ENCODE assay signal across 16 cellular contexts in genomic region chr1:67879485-67879884, GRCh38. TPM values are rescaled to one million over a fixed set of nuclear protein-coding genes. Genes with fewer than 3 reads are reported as not detected.
DNase-seq lines count a peak whose midpoint lies in the region; ATAC-seq and TF ChIP-seq lines count a peak whose summit lies in the region.
"Had no signal": no experiment of that assay in that cellular context is flagged by ENCODE, and none has a peak within 500 bp of the region (broad histone marks: within the 10 kb centered on the region; RNA-seq: fewer than 3 reads in every experiment).

No MANE protein-coding gene starts in this region.

- H3K27me3 ChIP-seq in ACC112 (ENCODE audit: insufficient read depth, low read length) (no peaks in the 10 kb centered on the region), GM23248 (replicated peaks; ENCODE audit: insufficient read depth) (no peaks in the 10 kb centered on the region), hepatocyte (no peaks in the 10 kb centered on the region), neuronal stem cell (ENCODE audit: control insufficient read depth in 3 of 3, insufficient read depth in 3 of 3, low read depth in 1 of 3, low read length in 3 of 3) (no peaks in the 10 kb centered on the region)
- H3K27me3 ChIP-seq: BE2C had no signal

- H3F3A ChIP-seq in GM23248 (ENCODE audit: insufficient read depth): peaks cover 33% of the 10 kb centered on the region

- no peak overlapping the region for H3K4me3 ChIP-seq in ACC112 (ENCODE audit: low read depth, low read length)
- H3K4me3 ChIP-seq in GM23248: no peak overlapping the region
- H3K4me3 ChIP-seq in hepatocyte: no peak overlapping the region
- no peak overlapping the region for H3K4me3 ChIP-seq in neuronal stem cell (ENCODE audit: low read length in 2 of 2)

- H4K20me1 ChIP-seq in GM23248 (ENCODE audit: insufficient read depth): no peaks in the 10 kb centered on the region
- H4K20me1 ChIP-seq in hepatocyte (ENCODE audit: insufficient read depth, poor library complexity, severe bottlenecking): no peaks in the 10 kb centered on the region

- no peak overlapping the region for H2BK120ac ChIP-seq in neuronal stem cell (ENCODE audit: low read depth, low read length)

- DNase-seq in GM23248 (no peak), hepatocyte (ENCODE audit: low spot score) (no peak), neuronal stem cell (ENCODE audit: low spot score) (no peak)
- DNase-seq: ACHN; BE2C; CD4-positive, alpha-beta memory T cell; DND-41; GDM1 had no signal

- H2AK5ac ChIP-seq in neuronal stem cell (ENCODE audit: low read depth, low read length): no peak overlapping the region

- H3K9me3 ChIP-seq in GM23248 (ENCODE audit: low read depth): no peaks in the 10 kb centered on the region
- H3K9me3 ChIP-seq in hepatocyte (ENCODE audit: low read depth): no peaks in the 10 kb centered on the region
- no peaks in the 10 kb centered on the region for H3K9me3 ChIP-seq in neuronal stem cell (replicated peaks in 1 of 2; ENCODE audit: control insufficient read depth in 2 of 2, insufficient read depth in 1 of 2, low read depth in 1 of 2, low read length in 2 of 2)
- H3K9me3 ChIP-seq: BE2C had no signal

- H3K9me2 ChIP-seq in GM23248 (ENCODE audit: insufficient read depth) (no peaks in the 10 kb centered on the region), hepatocyte (replicated peaks; ENCODE audit: insufficient read depth) (no peaks in the 10 kb centered on the region)

- no peak overlapping the region for H3K14ac ChIP-seq in neuronal stem cell (ENCODE audit: low read length)

- H3K36me3 ChIP-seq in ACC112 (ENCODE audit: insufficient read depth, low read length): no peaks in the 10 kb centered on the region
- no peaks in the 10 kb centered on the region for H3K36me3 ChIP-seq in GM23248 (ENCODE audit: low read depth)
- H3K36me3 ChIP-seq in hepatocyte (replicated peaks; ENCODE audit: insufficient read depth, low read depth): no peaks in the 10 kb centered on the region
- no peaks in the 10 kb centered on the region for H3K36me3 ChIP-seq in neuronal stem cell (replicated peaks in 1 of 2; ENCODE audit: control insufficient read depth in 2 of 2, insufficient read depth in 2 of 2, low read length in 2 of 2)
- H3K36me3 ChIP-seq: BE2C had no signal

- no peak overlapping the region for H2BK5ac ChIP-seq in neuronal stem cell (ENCODE audit: low read length)

- no peaks in the 10 kb centered on the region for H3K79me1 ChIP-seq in neuronal stem cell (ENCODE audit: low read depth, low read length)

- TF ChIP-seq CTCF in VCaP (conservative IDR thresholded peaks at IDR 0.05) (no peak), hepatocyte (IDR thresholded peaks at IDR 0.05; ENCODE audit: poor library complexity) (no peak)

- H3K23ac ChIP-seq in neuronal stem cell (ENCODE audit: low read depth, low read length, poor library complexity): no peak overlapping the region

- no peak overlapping the region for H3K4ac ChIP-seq in neuronal stem cell (ENCODE audit: low read length)

- H4K8ac ChIP-seq in neuronal stem cell (ENCODE audit: low read depth, low read length): no peak overlapping the region

- in situ Hi-C loops in GM23248 (cut with MboI): no loop called here

- H2BK12ac ChIP-seq in neuronal stem cell (ENCODE audit: low read length): no peak overlapping the region

- H3K9ac ChIP-seq in GM23248: no peak overlapping the region
- no peak overlapping the region for H3K9ac ChIP-seq in neuronal stem cell (ENCODE audit: low read depth, low read length, poor library complexity)
- H3K9ac ChIP-seq: KMS-11 had no signal

- 96 to 100% methylated on average over 1 of the region's 1 CpG for WGBS in GM23248 (ENCODE audit: low coverage in 1 of 2, low lambda C conversion rate in 2 of 2, missing lambda C conversion rate in 2 of 2), 2 experiments
- 100% methylated on average over 1 of the region's 1 CpG for WGBS in hepatocyte (ENCODE audit: low lambda C conversion rate, missing lambda C conversion rate)
- no CpG with 5 or more reads among the region's 1 CpG for WGBS in neuronal stem cell (ENCODE audit: extremely low coverage in 2 of 2, insufficient read length in 2 of 2, insufficient replicate concordance in 1 of 2), 2 donors

- H3K27ac ChIP-seq in ACC112 (ENCODE audit: low read depth, low read length): peak overlapping the region; percentile 86
- H3K27ac ChIP-seq in GM23248: 0 out of 2 replicates have a peak overlapping the region, but pooled peaks have one; percentile 59
- H3K27ac ChIP-seq in VCaP: peak overlapping the region; percentile 93
- peak overlapping the region; percentile 12 for H3K27ac ChIP-seq in hepatocyte
- H3K27ac ChIP-seq in neuronal stem cell (replicated peaks; ENCODE audit: low read length): no peak overlapping the region
- H3K27ac ChIP-seq: C4-2B, KMS-11 had no signal

- no peak overlapping the region for H2AFZ ChIP-seq in ACC112 (ENCODE audit: low read length, unreplicated experiment)
- no peak overlapping the region for H2AFZ ChIP-seq in GM23248
- no peak overlapping the region for H2AFZ ChIP-seq in hepatocyte
- H2AFZ ChIP-seq in neuronal stem cell (ENCODE audit: low read length): no peak overlapping the region

- H2BK15ac ChIP-seq in neuronal stem cell (ENCODE audit: low read length): no peak overlapping the region

- ATAC-seq in HG03457 (IDR thresholded peaks at IDR 0.05; ENCODE audit: unreplicated experiment): no peak
- ATAC-seq in GM18867 (IDR thresholded peaks at IDR 0.05; ENCODE audit: unreplicated experiment): no peak
- ATAC-seq: HCT116 had no signal

- H3K79me2 ChIP-seq in ACC112 (ENCODE audit: control insufficient read depth, insufficient read depth, low read length, unreplicated experiment) (no peaks in the 10 kb centered on the region), GM23248 (ENCODE audit: insufficient read depth) (no peaks in the 10 kb centered on the region), hepatocyte (no peaks in the 10 kb centered on the region)

- no peak overlapping the region for H3K4me2 ChIP-seq in GM23248 (ENCODE audit: unreplicated experiment)
- no peak overlapping the region for H3K4me2 ChIP-seq in hepatocyte
- no peak overlapping the region for H3K4me2 ChIP-seq in neuronal stem cell (ENCODE audit: insufficient read depth, low read length, poor library complexity, severe bottlenecking)
- H3K4me2 ChIP-seq: KMS-11 had no signal

- H3K18ac ChIP-seq in neuronal stem cell (ENCODE audit: low read length): no peak overlapping the region

- H3K4me1 ChIP-seq in ACC112 (ENCODE audit: control insufficient read depth, insufficient read depth, low read length, unreplicated experiment) (peaks cover 40% of the 10 kb centered on the region), GM23248 (ENCODE audit: insufficient read depth) (peaks cover 34% of the 10 kb centered on the region), hepatocyte (ENCODE audit: insufficient read depth) (no peaks in the 10 kb centered on the region), neuronal stem cell (ENCODE audit: control insufficient read depth in 2 of 2, insufficient read depth in 1 of 2, low read depth in 1 of 2, low read length in 2 of 2) (no peaks in the 10 kb centered on the region)
- H3K4me1 ChIP-seq: BE2C had no signal

- no peak overlapping the region for H4K91ac ChIP-seq in neuronal stem cell (ENCODE audit: low read depth, low read length, poor library complexity)

RNA-seq across cellular contexts. Expression of gene GNG12, which starts 46.2 kb away (rescaled TPM):
- 309 and 315 TPM in 2 replicates for total RNA-seq in GM23248 (2014; rRNA removed; shearing (Covaris generic))
- polyA plus RNA-seq in GM23248 (2016; fragmentation: Nextera tagmentation; extraction: Ambion mirVana): 265 TPM in 2 replicates
- total RNA-seq in hepatocyte: 97.0 and 108 TPM in 2 replicates
- 49.6 and 51.9 TPM in 2 replicates for polyA plus RNA-seq in hepatocyte
- 14.5 TPM for polyA plus RNA-seq in neuronal stem cell (2013, experiment 1 of 2)
- polyA plus RNA-seq in neuronal stem cell (2013, experiment 2 of 2): 15.0 TPM
- total RNA-seq: CD4-positive, alpha-beta memory T cell had no signal
- polyA plus RNA-seq: CD4-positive, alpha-beta memory T cell; IgD-negative memory B cell had no signal
